ENCODE assay signal across 18 cellular contexts in the genomic region with DNA sequence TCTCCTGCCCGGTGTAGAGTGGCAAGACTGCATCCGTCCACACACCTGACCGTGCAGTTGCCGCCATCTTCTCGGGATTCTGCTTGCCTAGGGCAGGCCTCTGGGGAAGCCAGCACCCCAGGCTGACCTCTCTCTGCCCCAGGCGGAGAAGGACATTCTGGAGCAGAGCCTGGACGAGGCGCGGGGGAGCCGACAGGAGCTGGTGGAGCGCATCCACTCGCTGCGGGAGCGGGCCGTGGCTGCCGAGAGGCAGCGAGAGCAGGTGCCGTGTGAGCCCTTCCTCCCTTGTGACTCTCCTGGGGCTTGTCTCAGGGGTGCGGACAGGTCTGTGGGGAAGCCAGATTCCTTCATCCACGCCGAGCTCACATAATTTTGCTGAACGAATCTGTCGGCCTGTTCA.
"Had no signal": no experiment of that assay in that cellular context is flagged by ENCODE, and none has a peak within 500 bp of the region (broad histone marks: within the 10 kb centered on the region; RNA-seq: fewer than 3 reads in every experiment).

No MANE protein-coding gene starts in this region.

- DNase-seq: Karpas-422, KG1, MG63, NCI-H1092, NCI-H1105 treated with DMSO at 0.1 percent for 48 hours, NCI-H1417 treated with DMSO at 0.1 percent for 48 hours, NCI-H146, NCI-H1694 treated with DMSO at 0.1 percent for 48 hours, NCI-H1930, NCI-H2081, NCI-H2107, NCI-H2227 treated with DMSO at 0.1 percent for 48 hours, NCI-H524 treated with DMSO at 0.1 percent for 48 hours, NCI-H69, NCI-H774, RPMI8226, SHP77, SK-N-SH had no signal

- H3K4me3 ChIP-seq: MG63 had no signal

- H3K9me2 ChIP-seq: SK-N-SH had no signal

- H3K9me3 ChIP-seq: MG63, SK-N-SH had no signal

- H3K9ac ChIP-seq: SK-N-SH had no signal

- H3K27me3 ChIP-seq: MG63 had no signal

- H3K4me2 ChIP-seq: SK-N-SH had no signal

- H3K36me3 ChIP-seq: MG63 had no signal
